Comparison of ENCODE assay signal across 9 cellular contexts in genomic region chr22:25172153-25172552, GRCh38. TPM values are rescaled to one million over a fixed set of nuclear protein-coding genes. Genes with fewer than 3 reads are reported as not detected.
DNase-seq lines count a peak whose midpoint lies in the region; ATAC-seq and TF ChIP-seq lines count a peak whose summit lies in the region.
"Had no signal": no experiment of that assay in that cellular context is flagged by ENCODE, and none has a peak within 500 bp of the region (broad histone marks: within the 10 kb centered on the region; RNA-seq: fewer than 3 reads in every experiment).

No MANE protein-coding gene starts in this region.

- TF ChIP-seq CTCF in upper lobe of right lung (IDR thresholded peaks at IDR 0.05), result peak; percentile 49

- intact Hi-C loops in upper lobe of right lung (cut with DNase I), result no loop called here

- peaks cover 28% of the 10 kb centered on the region for H3K36me3 ChIP-seq in upper lobe of right lung

- DNase-seq in activated gamma-delta T cell treated with Interleukin-2 at 50 U/mL for 16 hours (peak; percentile 23), activated gamma-delta T cell (lab: John Stamatoyannopoulos, UW) (no peak), left lobe of liver (ENCODE audit: low spot score) (no peak), upper lobe of right lung (peak; percentile 69), MV-4-11 (lab: John Stamatoyannopoulos, UW) (no peak), 8988T (no peak)
- DNase-seq in activated T-cell treated with anti-CD3 and anti-CD28 coated beads, Interleukin-2, amount 50 U/mL, for 48 hours, result peak; percentile 41 to 60

- no peaks in the 10 kb centered on the region for H3K9me3 ChIP-seq in upper lobe of right lung
- H3K9me3 ChIP-seq: Caco-2 had no signal

- no peak overlapping the region for H3K27ac ChIP-seq in upper lobe of right lung

- H3K4me3 ChIP-seq in upper lobe of right lung, result no peak overlapping the region

- H3K4me1 ChIP-seq in upper lobe of right lung, result no peaks in the 10 kb centered on the region
- H3K4me1 ChIP-seq: Caco-2 had no signal

- H3K27me3 ChIP-seq in upper lobe of right lung, result no peaks in the 10 kb centered on the region

- ATAC-seq in left lobe of liver, result peak; percentile 47
- peak; percentile 76 for ATAC-seq in upper lobe of right lung
- no peak for ATAC-seq in HG03135 (IDR thresholded peaks at IDR 0.05; ENCODE audit: unreplicated experiment)

RNA-seq across cellular contexts. Expression of gene CRYBB3, which starts 27.5 kb away (rescaled TPM):
- total RNA-seq in left lobe of liver (0.91 TPM), upper lobe of right lung (0.72 TPM)
- total RNA-seq: Caco-2 had no signal

RNA-seq across cellular contexts. Expression of gene CRYBB2, which starts 47.3 kb away (rescaled TPM):
- total RNA-seq in left lobe of liver, result not detected
- total RNA-seq in upper lobe of right lung, result not detected
- total RNA-seq: Caco-2 had no signal

Comparison
In these comparisons a context has a peak if more than half of its experiments do, and no peak if none do; other contexts are left out.
1. DNase-seq: peak in activated gamma-delta T cell treated with Interleukin-2 at 50 U/mL for 16 hours (single experiment), activated T-cell treated with anti-CD3 and anti-CD28 coated beads, Interleukin-2, amount 50 U/mL, for 48 hours (2 of 2) and upper lobe of right lung (single experiment); none in activated gamma-delta T cell (single experiment), left lobe of liver (single experiment), MV-4-11 (single experiment) and 8988T (single experiment).